In genomic region chr1:14994841-14995437, GRCh38 we compare ENCODE assay signal across 14 cellular contexts.
"Had no signal": no experiment of that assay in that cellular context is flagged by ENCODE, and none has a peak within 500 bp of the region (broad histone marks: within the 10 kb centered on the region; RNA-seq: fewer than 3 reads in every experiment).

No MANE protein-coding gene starts in this region.

- DNase-seq: activated CD4-positive, alpha-beta T cell treated with anti-CD3 and anti-CD28 coated beads, Interleukin-2, amount 50 U/mL, for 4 hours; activated CD4-positive, CD25-positive, alpha-beta regulatory T cell treated with anti-CD3 and anti-CD28 coated beads, Interleukin-2, amount 50 U/mL, for 72 hours; activated effector memory CD4-positive, alpha-beta T cell treated with Interleukin-2 at 50 U/mL for 16 hours; activated T-cell treated with anti-CD3 and anti-CD28 coated beads, Interleukin-2, amount 50 U/mL, for 24 hours; amniotic stem cell; colonic mucosa; effector CD4-positive, alpha-beta T cell; foreskin melanocyte; heart left ventricle; ovary; retina had no signal

- FAIRE-seq: endothelial cell of umbilical vein had no signal

- H3K4me1 ChIP-seq: colonic mucosa, heart left ventricle had no signal

- H3K27ac ChIP-seq: colonic mucosa, heart left ventricle, ovary had no signal

- ATAC-seq: heart left ventricle; stimulated activated effector memory CD8-positive, alpha-beta T cell treated with anti-CD3 and anti-CD28 coated beads, Interleukin-12 subunit alpha, Interleukin-12 subunit beta, amount 100 ng/mL, for 72 hours had no signal

- H3K9me3 ChIP-seq: colonic mucosa, heart left ventricle, ovary, tibial nerve had no signal

- H3K27me3 ChIP-seq: colonic mucosa, heart left ventricle, ovary, tibial nerve had no signal

- H3K4me3 ChIP-seq: colonic mucosa, heart left ventricle, ovary, tibial nerve had no signal

- H3K36me3 ChIP-seq: colonic mucosa, heart left ventricle, ovary, tibial nerve had no signal
